35 cellular contexts compared by ENCODE assay signal in the genomic region with DNA sequence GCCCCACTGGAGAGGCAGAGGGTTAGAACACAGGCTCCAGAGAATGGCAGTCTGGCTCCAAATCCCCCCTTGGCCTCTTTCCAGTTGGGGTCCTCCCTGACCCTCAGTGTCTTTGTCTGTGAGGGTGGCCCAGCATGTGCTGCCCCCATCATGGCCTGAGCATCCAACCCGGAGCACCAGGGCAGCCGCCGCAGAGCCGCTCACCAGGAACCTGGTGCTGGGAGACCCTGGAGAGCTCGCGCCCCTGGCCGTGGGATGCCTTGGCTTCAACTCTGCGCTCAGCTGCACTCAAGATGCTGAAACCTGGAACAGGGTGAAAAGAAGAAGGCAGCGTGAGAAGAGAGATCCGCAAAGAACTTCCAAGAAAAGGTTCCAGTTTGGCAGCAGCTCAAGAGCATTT. TPM values are rescaled to one million over a fixed set of nuclear protein-coding genes. Genes with fewer than 3 reads are reported as not detected.
"Had no signal": no experiment of that assay in that cellular context is flagged by ENCODE, and none has a peak within 500 bp of the region (broad histone marks: within the 10 kb centered on the region; RNA-seq: fewer than 3 reads in every experiment).

No MANE protein-coding gene starts in this region.

- H3K4me3 ChIP-seq: adrenal gland, body of pancreas, esophagus squamous epithelium, gastroesophageal sphincter had no signal

- H3K9me3 ChIP-seq: adrenal gland, body of pancreas, esophagus squamous epithelium, gastroesophageal sphincter had no signal

- DNase-seq: activated B cell treated with CpG ODN at 0.5 μM for 24 hours; activated CD4-positive, alpha-beta T cell treated with anti-CD3 and anti-CD28 coated beads for 48 hours; activated CD4-positive, alpha-beta T cell treated with anti-CD3 and anti-CD28 coated beads, Interleukin-2, amount 50 U/mL, for 1 hour; activated CD4-positive, alpha-beta T cell treated with anti-CD3 and anti-CD28 coated beads, Interleukin-2, amount 50 U/mL, for 48 hours; activated CD8-positive, alpha-beta memory T cell treated with anti-CD3 and anti-CD28 coated beads for 24 hours; activated CD8-positive, alpha-beta T cell treated with anti-CD3 and anti-CD28 coated beads for 36 hours; activated effector memory CD4-positive, alpha-beta T cell treated with Interleukin-2 at 50 U/mL for 16 hours; activated gamma-delta T cell treated with Interleukin-2 at 50 U/mL for 16 hours; activated naive CD4-positive, alpha-beta T cell treated with Interleukin-2 at 50 U/mL for 16 hours; activated naive CD8-positive, alpha-beta T cell treated with anti-CD3 and anti-CD28 coated beads for 36 hours; activated naive CD8-positive, alpha-beta T cell treated with anti-CD3 and anti-CD28 coated beads, Interleukin-2, amount 50 U/mL, for 24 hours; activated T-cell treated with anti-CD3 and anti-CD28 coated beads, Interleukin-2, amount 50 U/mL, for 4 hours; adrenal gland; amygdala; aorta; body of pancreas; caudate nucleus; cortex of kidney; dermis blood vessel endothelial cell; effector CD4-positive, alpha-beta T cell; effector memory CD8-positive, alpha-beta T cell; esophagus squamous epithelium; foreskin melanocyte; T-helper 17 cell; T1000; WERI-Rb-1 had no signal

- H3K4me1 ChIP-seq: adrenal gland, gastroesophageal sphincter had no signal

- ATAC-seq: activated CD4-positive, CD25-positive, alpha-beta regulatory T cell treated with anti-CD3 and anti-CD28 coated beads, Interleukin-2, amount 50 U/mL, for 24 hours; activated CD8-positive, alpha-beta T cell treated with anti-CD3 and anti-CD28 coated beads for 36 hours; activated naive CD8-positive, alpha-beta T cell treated with anti-CD3 and anti-CD28 coated beads, Interleukin-2, amount 50 U/mL, for 24 hours; activated T-cell treated with anti-CD3 and anti-CD28 coated beads, Interleukin-2, amount 50 U/mL, for 4 hours; activated T-helper 17 cell treated with anti-CD3 and anti-CD28 coated beads, Interleukin-2, amount 50 U/mL, for 72 hours; body of pancreas; effector memory CD8-positive, alpha-beta T cell; gastroesophageal sphincter; T-helper 17 cell had no signal

- H3K27me3 ChIP-seq: body of pancreas had no signal

- H3K36me3 ChIP-seq: adrenal gland, esophagus squamous epithelium, gastroesophageal sphincter, WERI-Rb-1 had no signal

- H3K27ac ChIP-seq: adrenal gland, body of pancreas, epithelial cell of prostate, esophagus squamous epithelium, gastroesophageal sphincter, WERI-Rb-1 had no signal

RNA-seq across cellular contexts. Expression of a gene that starts 3.9 kb away (rescaled TPM):
- total RNA-seq: activated naive CD8-positive, alpha-beta T cell treated with anti-CD3 and anti-CD28 coated beads for 36 hours; aorta; chondrocyte; dermis blood vessel endothelial cell; endothelial cell of umbilical vein; esophagus squamous epithelium; fibroblast of lung; gastroesophageal sphincter; glomerular endothelial cell had no signal
- polyA plus RNA-seq: aorta, endothelial cell of umbilical vein, esophagus, fibroblast of lung had no signal
